25 cellular contexts compared by ENCODE assay signal in the genomic region with DNA sequence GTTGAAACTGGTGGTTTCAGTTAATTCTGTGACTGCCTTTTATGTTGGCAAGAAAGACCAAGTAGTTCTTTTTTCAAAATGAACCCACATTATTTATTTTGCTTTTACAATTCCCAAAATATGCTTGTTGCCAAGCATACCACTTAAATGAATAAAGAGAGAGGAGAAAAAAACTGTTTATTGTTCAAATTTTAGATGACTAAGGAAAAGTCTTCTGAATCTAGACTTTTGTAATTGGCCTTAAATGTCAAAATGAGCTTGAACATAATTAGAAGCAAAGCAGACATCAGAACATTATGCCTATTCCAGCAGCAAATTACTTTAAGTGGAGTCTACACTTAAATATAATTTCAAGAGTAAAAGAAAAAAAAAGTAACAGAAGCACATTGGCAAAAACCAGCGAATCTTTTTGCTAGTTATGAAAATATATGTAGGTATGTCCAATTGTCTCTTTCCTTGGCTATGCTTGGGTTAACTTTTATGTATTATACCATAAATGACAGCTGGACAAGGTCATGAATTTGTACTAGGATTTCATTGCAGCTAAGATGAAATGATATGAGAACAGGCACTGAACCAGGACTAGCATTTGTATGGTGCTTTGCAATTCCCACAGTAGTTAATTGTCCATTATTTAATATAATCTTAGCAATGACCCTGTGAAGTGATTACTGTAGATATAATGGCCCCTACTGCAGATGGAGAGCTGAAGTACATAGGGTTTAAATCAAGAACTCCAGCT.
DNase-seq lines count a peak whose midpoint lies in the region; ATAC-seq and TF ChIP-seq lines count a peak whose summit lies in the region.
"Had no signal": no experiment of that assay in that cellular context is flagged by ENCODE, and none has a peak within 500 bp of the region (broad histone marks: within the 10 kb centered on the region; RNA-seq: fewer than 3 reads in every experiment).

No MANE protein-coding gene starts in this region.

- peaks cover 17% of the 10 kb centered on the region for H3K36me3 Mint-ChIP-seq in osteocyte (ENCODE audit: unreplicated experiment)
- no peaks in the 10 kb centered on the region for H3K36me3 Mint-ChIP-seq in activated CD8-positive, alpha-beta T cell treated with anti-CD3 and anti-CD28 coated beads for 36 hours (ENCODE audit: low read depth)
- H3K36me3 Mint-ChIP-seq: activated naive CD8-positive, alpha-beta T cell treated with anti-CD3 and anti-CD28 coated beads for 36 hours; CD4-positive, alpha-beta memory T cell; stimulated activated effector memory CD8-positive, alpha-beta T cell treated with anti-CD3 and anti-CD28 coated beads, Interleukin-12 subunit alpha, Interleukin-12 subunit beta, amount 100 ng/mL, for 72 hours had no signal

- H3K4me1 Mint-ChIP-seq in osteocyte (ENCODE audit: unreplicated experiment): peaks cover 14% of the 10 kb centered on the region
- no peaks in the 10 kb centered on the region for H3K4me1 Mint-ChIP-seq in activated CD8-positive, alpha-beta T cell treated with anti-CD3 and anti-CD28 coated beads for 36 hours (ENCODE audit: low read depth)
- H3K4me1 Mint-ChIP-seq: activated naive CD8-positive, alpha-beta T cell treated with anti-CD3 and anti-CD28 coated beads for 36 hours; CD4-positive, alpha-beta memory T cell; neural crest cell; stimulated activated effector memory CD8-positive, alpha-beta T cell treated with anti-CD3 and anti-CD28 coated beads, Interleukin-12 subunit alpha, Interleukin-12 subunit beta, amount 100 ng/mL, for 72 hours had no signal

- H3K27ac Mint-ChIP-seq in osteocyte (ENCODE audit: unreplicated experiment): peak overlapping the region; percentile 13
- no peak overlapping the region for H3K27ac Mint-ChIP-seq in activated CD8-positive, alpha-beta T cell treated with anti-CD3 and anti-CD28 coated beads for 36 hours
- H3K27ac Mint-ChIP-seq: activated naive CD8-positive, alpha-beta T cell treated with anti-CD3 and anti-CD28 coated beads for 36 hours; CD4-positive, alpha-beta memory T cell; stimulated activated effector memory CD8-positive, alpha-beta T cell treated with anti-CD3 and anti-CD28 coated beads, Interleukin-12 subunit alpha, Interleukin-12 subunit beta, amount 100 ng/mL, for 72 hours had no signal

- CTCF ChIA-PET in activated CD8-positive, alpha-beta T cell treated with anti-CD3 and anti-CD28 coated beads for 36 hours (lab: Charles Lee): interaction anchor here (0.7 kb wide), 1 partner anchor 47 kb away, joined by 3 read pairs; no protein-coding TSS in a partner anchor

- H3K4me3 Mint-ChIP-seq in osteocyte (ENCODE audit: unreplicated experiment): no peak overlapping the region
- no peak overlapping the region for H3K4me3 Mint-ChIP-seq in activated CD8-positive, alpha-beta T cell treated with anti-CD3 and anti-CD28 coated beads for 36 hours
- H3K4me3 Mint-ChIP-seq: activated naive CD8-positive, alpha-beta T cell treated with anti-CD3 and anti-CD28 coated beads for 36 hours; CD4-positive, alpha-beta memory T cell; neural crest cell; stimulated activated effector memory CD8-positive, alpha-beta T cell treated with anti-CD3 and anti-CD28 coated beads, Interleukin-12 subunit alpha, Interleukin-12 subunit beta, amount 100 ng/mL, for 72 hours had no signal

- H3K9me3 Mint-ChIP-seq in osteocyte (ENCODE audit: unreplicated experiment): peaks cover 9% of the 10 kb centered on the region
- no peaks in the 10 kb centered on the region for H3K9me3 Mint-ChIP-seq in activated CD8-positive, alpha-beta T cell treated with anti-CD3 and anti-CD28 coated beads for 36 hours
- H3K9me3 Mint-ChIP-seq: activated naive CD8-positive, alpha-beta T cell treated with anti-CD3 and anti-CD28 coated beads for 36 hours had no signal

- intact Hi-C loops in activated CD8-positive, alpha-beta T cell treated with anti-CD3 and anti-CD28 coated beads for 36 hours (cut with micrococcal nuclease): no loop called here
- intact Hi-C loops in left colon (cut with DNase I, micrococcal nuclease): no loop called here

- TF ChIP-seq CTCF in osteocyte (IDR thresholded peaks at IDR 0.05): no peak
- no peak for TF ChIP-seq CTCF in activated CD8-positive, alpha-beta T cell treated with anti-CD3 and anti-CD28 coated beads for 36 hours (IDR thresholded peaks at IDR 0.05)

- no peaks in the 10 kb centered on the region for H3K27me3 Mint-ChIP-seq in osteocyte (ENCODE audit: unreplicated experiment)
- H3K27me3 Mint-ChIP-seq in activated CD8-positive, alpha-beta T cell treated with anti-CD3 and anti-CD28 coated beads for 36 hours: no peaks in the 10 kb centered on the region
- H3K27me3 Mint-ChIP-seq: activated naive CD8-positive, alpha-beta T cell treated with anti-CD3 and anti-CD28 coated beads for 36 hours had no signal

- POLR2A ChIA-PET in activated CD8-positive, alpha-beta T cell treated with anti-CD3 and anti-CD28 coated beads for 36 hours (lab: Charles Lee): interaction anchor here (0.7 kb wide), 1 partner anchor 15 kb away, joined by 3 read pairs; no protein-coding TSS in a partner anchor

- DNase-seq in DMS79 treated with DMSO at 0.1 percent for 48 hours (lab: John Stamatoyannopoulos, UW) (peak; percentile 94), NCI-H1930 (lab: John Stamatoyannopoulos, UW) (peak; percentile 90 to 92), dedifferentiated amniotic fluid mesenchymal stem cell (ENCODE audit: extremely low spot score) (peak; percentile 67), osteocyte (ENCODE audit: extremely low spot score, unreplicated experiment) (no peak), left colon (no peak), retina (no peak)
- no peak for DNase-seq in activated CD8-positive, alpha-beta T cell treated with anti-CD3 and anti-CD28 coated beads for 36 hours
- DNase-seq: activated effector memory CD4-positive, alpha-beta T cell treated with anti-CD3 and anti-CD28 coated beads, Interleukin-2, amount 50 U/mL, for 16 hours; activated naive CD8-positive, alpha-beta T cell treated with anti-CD3 and anti-CD28 coated beads for 36 hours; activated T-cell treated with anti-CD3 and anti-CD28 coated beads for 4 hours; body of pancreas; CD4-positive, alpha-beta memory T cell; DMS 273 treated with DMSO at 0.1 percent for 48 hours; foreskin fibroblast; heart left ventricle; Kasumi-1; NCI-H1105; NCI-H2081; NCI-H446; OCI-M1; posterior cingulate gyrus; right lobe of liver; stimulated activated CD4-positive, alpha-beta T cell treated with anti-CD3 and anti-CD28 coated beads, Interleukin-4, amount 100 ng/mL, for 24 hours had no signal

- ATAC-seq in activated CD8-positive, alpha-beta T cell treated with anti-CD3 and anti-CD28 coated beads for 36 hours: no peak
- no peak for ATAC-seq in left colon
- ATAC-seq: body of pancreas; heart left ventricle; right lobe of liver; stimulated activated effector memory CD8-positive, alpha-beta T cell treated with anti-CD3 and anti-CD28 coated beads, Interleukin-12 subunit alpha, Interleukin-12 subunit beta, amount 100 ng/mL, for 72 hours had no signal

Comparison
In these comparisons a context has a peak if more than half of its experiments do, and no peak if none do; other contexts are left out.
1. DNase-seq: peak in DMS79 treated with DMSO at 0.1 percent for 48 hours (single experiment), NCI-H1930 (2 of 2) and dedifferentiated amniotic fluid mesenchymal stem cell (single experiment); none in osteocyte (single experiment), activated CD8-positive, alpha-beta T cell treated with anti-CD3 and anti-CD28 coated beads for 36 hours (single experiment), left colon (0 of 2) and retina (single experiment).